9 cellular contexts compared by ENCODE assay signal in the genomic region with DNA sequence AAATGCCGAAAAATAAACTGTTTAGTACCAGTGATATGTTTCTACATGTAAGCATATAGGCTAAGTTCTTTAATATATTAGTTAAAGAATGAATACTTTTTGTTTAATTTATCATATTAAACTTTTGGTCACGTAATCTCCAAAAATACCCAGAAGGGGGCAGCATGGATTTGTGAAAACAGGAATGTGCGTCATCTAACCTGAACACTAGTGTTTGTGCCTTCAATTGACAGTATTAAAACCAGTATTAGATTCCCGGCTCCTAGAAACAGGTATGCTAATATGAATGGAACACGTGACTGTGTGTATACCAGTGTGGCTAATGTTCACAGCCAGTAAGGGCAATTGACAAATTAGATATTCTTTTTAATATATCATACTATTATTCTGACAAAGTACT. TPM values are rescaled to one million over a fixed set of nuclear protein-coding genes. Genes with fewer than 3 reads are reported as not detected.
DNase-seq lines count a peak whose midpoint lies in the region; ATAC-seq and TF ChIP-seq lines count a peak whose summit lies in the region.
"Had no signal": no experiment of that assay in that cellular context is flagged by ENCODE, and none has a peak within 500 bp of the region (broad histone marks: within the 10 kb centered on the region; RNA-seq: fewer than 3 reads in every experiment).

No MANE protein-coding gene starts in this region.

- H3K9me3 Mint-ChIP-seq in naive B cell, result no peaks in the 10 kb centered on the region

- H3K27ac Mint-ChIP-seq in naive B cell, result no peak overlapping the region

- no peaks in the 10 kb centered on the region; a peak in 1 of 3 replicates for H3K36me3 ChIP-seq in HEK293 (ENCODE audit: control insufficient read depth in 2 of 2, insufficient read depth in 1 of 2, low read length in 2 of 2)
- H3K36me3 ChIP-seq: BLaER1 had no signal

- H3K4me1 Mint-ChIP-seq in naive B cell, result no peaks in the 10 kb centered on the region

- TF ChIP-seq CTCF in HEK293 (tag by site-specific recombination; IDR thresholded peaks at IDR 0.05) (no peak), choroid plexus epithelial cell (conservative IDR thresholded peaks at IDR 0.05; ENCODE audit: low read depth, low read length) (peak; percentile 58)

- POLR2A ChIA-PET in HEK293 (lab: Yijun Ruan, JAX), result no interaction called here

- no peaks in the 10 kb centered on the region for H3K36me3 Mint-ChIP-seq in naive B cell

- H3K27me3 Mint-ChIP-seq in naive B cell, result no peaks in the 10 kb centered on the region

- ATAC-seq in naive B cell (ENCODE audit: low read depth in 2 of 2) (peak; percentile 32 to 51), HG02678 (IDR thresholded peaks at IDR 0.05; ENCODE audit: unreplicated experiment) (no peak), HG03439 (IDR thresholded peaks at IDR 0.05; ENCODE audit: unreplicated experiment) (no peak)

- H3K9me3 ChIP-seq in HEK293 (ENCODE audit: control insufficient read depth, insufficient read depth, low read depth, low read length), result no peaks in the 10 kb centered on the region
- H3K9me3 ChIP-seq: BLaER1 had no signal

- H3K4me1 ChIP-seq in HEK293 (ENCODE audit: control insufficient read depth, insufficient read depth, low read length), result no peaks in the 10 kb centered on the region
- H3K4me1 ChIP-seq: BLaER1 had no signal

- CTCF ChIA-PET in HEK293 (lab: Yijun Ruan, JAX), result interaction anchor here (0.6 to 3.3 kb wide), 22 partner anchors 9 to 1416 kb away, joined by 3 to 22 read pairs (median 4); no protein-coding TSS in a partner anchor

- H3K4me3 Mint-ChIP-seq in naive B cell, result no peak overlapping the region

- DNase-seq in NCI-H1092 treated with DMSO at 0.1 percent for 48 hours (lab: John Stamatoyannopoulos, UW) (peak; percentile 25), NCI-H1092 (lab: John Stamatoyannopoulos, UW) (no peak), NCI-H82 treated with DMSO at 0.1 percent for 48 hours (lab: John Stamatoyannopoulos, UW; ENCODE audit: unreplicated experiment) (peak; percentile 54), choroid plexus epithelial cell (ENCODE audit: low read depth) (peak; percentile 71), naive B cell (peak; percentile 30)

- no peak overlapping the region for H3K4me3 ChIP-seq in HEK293 (ENCODE audit: low read depth, low read length)
- no peak overlapping the region for H3K4me3 ChIP-seq in choroid plexus epithelial cell (ENCODE audit: low read depth, low read length)
- H3K4me3 ChIP-seq: BLaER1 had no signal

- no peak overlapping the region for H3K27ac ChIP-seq in HEK293 (ENCODE audit: extremely low read depth, low read depth, low read length)
- H3K27ac ChIP-seq: BLaER1 had no signal

TF ChIP-seq in HEK293, 187 proteins besides CTCF, POLR2A, EP300 and RAD21:
- TF ChIP-seq SP7 (tag by site-specific recombination; IDR thresholded peaks at IDR 0.05) (no peak), ZNF292 (tag by site-specific recombination; IDR thresholded peaks at IDR 0.05; ENCODE audit: borderline replicate concordance, low read depth) (no peak), ZNF654 (tag by site-specific recombination; IDR thresholded peaks at IDR 0.05; ENCODE audit: low read depth) (peak; percentile 49)

RNA-seq across cellular contexts. Expression of gene WDR7, which starts 51.8 kb away (rescaled TPM):
- polyA plus RNA-seq in naive B cell (ENCODE audit: low read depth in 6 of 6), result 10 to 100 TPM; 14.7 to 24.7 (median 21.6) TPM

Comparison
In these comparisons a context has a peak if more than half of its experiments do, and no peak if none do; other contexts are left out.
1. ATAC-seq: peak in naive B cell (2 of 2); none in HG02678 (single experiment) and HG03439 (single experiment).